ENCODE assay signal across 13 cellular contexts in the genomic region with DNA sequence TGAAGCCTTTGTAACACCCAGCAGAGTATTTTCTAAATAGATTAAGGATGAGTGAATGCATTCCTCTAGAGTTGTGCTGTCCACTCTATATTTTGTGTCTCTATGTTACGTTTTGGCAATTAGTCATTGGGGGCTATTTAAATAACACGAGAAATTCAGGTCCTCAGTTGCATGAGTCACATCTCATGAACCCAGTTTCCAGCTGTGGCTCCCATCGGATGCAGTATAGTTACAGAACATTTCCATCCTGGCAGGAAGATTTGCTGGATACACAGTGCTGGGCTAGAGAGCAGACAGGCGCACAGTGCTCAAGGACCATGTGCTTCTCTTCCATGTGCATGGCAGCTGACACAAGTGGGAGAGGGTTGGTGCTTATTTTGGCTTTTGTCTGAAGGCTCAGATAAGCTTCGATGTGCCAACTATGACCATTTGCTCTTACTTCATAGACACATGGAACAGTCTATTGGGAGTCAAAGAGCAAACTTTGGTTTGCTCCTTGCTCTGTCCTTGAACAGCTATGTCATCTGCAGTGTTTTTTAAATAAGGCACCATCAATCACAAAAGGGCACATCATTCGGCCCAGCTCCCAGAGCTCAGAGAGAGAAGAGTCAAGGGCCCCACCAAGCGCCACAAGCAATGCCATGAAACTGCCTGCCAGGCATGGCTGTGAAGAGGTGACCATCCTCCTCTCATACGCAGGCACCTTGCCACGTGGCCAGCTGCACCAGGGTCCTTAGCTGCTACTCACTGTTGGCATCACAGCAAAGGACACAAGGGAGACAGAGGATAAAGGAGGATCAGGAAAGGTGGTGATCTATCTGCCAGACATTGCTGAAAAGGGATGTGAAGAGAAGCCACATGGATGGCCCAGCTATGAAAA.
DNase-seq lines count a peak whose midpoint lies in the region; TF ChIP-seq lines count a peak whose summit lies in the region.
"Had no signal": no experiment of that assay in that cellular context is flagged by ENCODE, and none has a peak within 500 bp of the region (broad histone marks: within the 10 kb centered on the region; RNA-seq: fewer than 3 reads in every experiment).

No MANE protein-coding gene starts in this region.

- peak overlapping the region; percentile 18 for H3K27ac ChIP-seq in brain microvascular endothelial cell

- no peaks in the 10 kb centered on the region for H3K36me3 ChIP-seq in brain microvascular endothelial cell (replicated peaks)
- H3K36me3 ChIP-seq: BE2C had no signal

- in situ Hi-C loops in brain microvascular endothelial cell (cut with HindIII; ENCODE audit: low pct_ligation_motif_present, low sequenced_read_pairs) = no loop called here

- POLR2A ChIA-PET in AG04449 (lab: Yijun Ruan, JAX) = no interaction called here

- CTCF ChIA-PET in AG04449 (lab: Yijun Ruan, JAX) = no interaction called here

- H3K4me3 ChIP-seq in AG04449 (ENCODE audit: low read depth, low read length) = no peak overlapping the region
- H3K4me3 ChIP-seq in brain microvascular endothelial cell (ENCODE audit: low read depth, low read length) = no peak overlapping the region

- H3K27me3 ChIP-seq in brain microvascular endothelial cell (replicated peaks) = no peaks in the 10 kb centered on the region
- H3K27me3 ChIP-seq: BE2C had no signal

- TF ChIP-seq CTCF in AG04449 (IDR thresholded peaks at IDR 0.05; ENCODE audit: insufficient read depth, low read length, missing control alignments) (no peak), brain microvascular endothelial cell (IDR thresholded peaks at IDR 0.05; ENCODE audit: low read depth, low read length, missing control alignments) (no peak)

- DNase-seq in AG04449 (ENCODE audit: low read depth, low spot score) (peak; percentile 44), HCEC 1CT (peak; percentile 86), brain microvascular endothelial cell (peak; percentile 80), iris pigment epithelial cell (ENCODE audit: low read depth) (peak; percentile 82), NCI-H524 (lab: John Stamatoyannopoulos, UW) (no peak), islet precursor cell (no peak), NCI-H774 (lab: John Stamatoyannopoulos, UW) (no peak)
- DNase-seq in activated effector memory CD4-positive, alpha-beta T cell treated with Interleukin-2 at 50 U/mL for 16 hours = no peak
- DNase-seq: activated CD8-positive, alpha-beta memory T cell treated with anti-CD3 and anti-CD28 coated beads, Interleukin-2, amount 10 ng/mL, durations not matched to agents 7 days and 5 days; activated naive CD4-positive, alpha-beta T cell treated with anti-CD3 and anti-CD28 coated beads, Interleukin-2, amount 10 ng/mL, durations not matched to agents 7 days and 5 days; BE2C; DMS79; NCI-H1417 had no signal

Comparison
In these comparisons a context has a peak if more than half of its experiments do, and no peak if none do; other contexts are left out.
1. DNase-seq: peak in AG04449 (single experiment), HCEC 1CT (single experiment), brain microvascular endothelial cell (single experiment) and iris pigment epithelial cell (single experiment); none in activated effector memory CD4-positive, alpha-beta T cell treated with Interleukin-2 at 50 U/mL for 16 hours (single experiment), NCI-H524 (0 of 2), islet precursor cell (single experiment) and NCI-H774 (single experiment).